In genomic region chr10:49632406-49633317, GRCh38 we compare ENCODE assay signal across 1 cellular context.
A peak's percentile ranks its signal among the peaks of the same experiment; 100 is the strongest.
TF ChIP-seq lines count a peak whose summit lies in the region.

No MANE protein-coding gene starts in this region.

TF ChIP-seq in K562, 482 proteins besides CTCF, POLR2A, EP300 and RAD21:
- peak; percentile 38 for TF ChIP-seq ATF3 (IDR thresholded peaks at IDR 0.05)
- no peak for TF ChIP-seq ATF3 (CRISPR knock-in tag; conservative IDR thresholded peaks at IDR 0.05)
- no peak for TF ChIP-seq DPF2 (IDR thresholded peaks at IDR 0.05)
